ENCODE assay signal across 1 cellular context in genomic region chr2:188441288-188441947, GRCh38.
TF ChIP-seq lines count a peak whose summit lies in the region.

No MANE protein-coding gene starts in this region.

TF ChIP-seq in IMR-90, 13 proteins besides CTCF, POLR2A, EP300 and RAD21 (continued from another document):
- no peak for TF ChIP-seq BHLHE40 (IDR thresholded peaks at IDR 0.05; ENCODE audit: low read depth, low read length)
- no peak for TF ChIP-seq SMC3 (IDR thresholded peaks at IDR 0.05; ENCODE audit: low read depth, low read length)
- TF ChIP-seq MAZ (IDR thresholded peaks at IDR 0.05; ENCODE audit: borderline replicate concordance, low read depth, low read length) = no peak
- TF ChIP-seq RCOR1 (IDR thresholded peaks at IDR 0.05; ENCODE audit: insufficient replicate concordance, low read length) = no peak
- TF ChIP-seq CEBPB (IDR thresholded peaks at IDR 0.05; ENCODE audit: low read depth, low read length) = no peak
- TF ChIP-seq NFE2L2 (IDR thresholded peaks at IDR 0.05; ENCODE audit: low read depth, low read length) = no peak
- no peak for TF ChIP-seq USF2 (IDR thresholded peaks at IDR 0.05; ENCODE audit: low read depth, low read length)
